Comparison of ENCODE assay signal across 13 cellular contexts in the genomic region with DNA sequence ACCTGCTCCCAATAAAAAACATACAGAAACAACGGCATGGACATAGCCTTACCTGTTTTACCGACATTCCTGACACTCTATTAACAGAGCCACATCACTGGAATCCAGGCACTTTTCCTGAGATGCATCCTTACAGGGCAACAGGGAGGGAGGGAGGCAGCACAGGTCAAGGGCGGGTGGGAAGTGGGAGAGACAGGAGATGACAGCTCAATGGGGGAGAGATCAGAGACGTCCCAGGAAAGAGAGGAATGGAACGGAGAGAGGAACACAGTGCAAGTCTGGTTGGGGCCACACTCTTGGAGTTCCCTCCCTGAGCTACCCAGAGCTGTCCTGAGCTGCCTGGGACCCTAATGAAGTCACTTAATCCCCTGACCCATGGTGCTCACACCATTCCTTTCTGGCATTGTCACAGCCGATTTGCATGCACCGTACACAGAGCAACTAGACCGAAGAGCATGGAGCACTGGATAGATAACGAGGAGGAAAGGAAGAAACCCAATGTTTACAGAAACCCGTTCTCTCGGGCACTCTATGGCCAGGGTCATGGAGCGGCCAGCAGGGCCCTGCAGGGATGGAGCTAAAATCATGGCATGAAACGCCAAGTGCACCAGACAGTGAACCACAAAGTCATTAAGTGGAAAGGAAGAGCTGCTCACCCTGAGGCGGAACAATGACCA.
DNase-seq lines count a peak whose midpoint lies in the region; TF ChIP-seq lines count a peak whose summit lies in the region.
"Had no signal": no experiment of that assay in that cellular context is flagged by ENCODE, and none has a peak within 500 bp of the region (broad histone marks: within the 10 kb centered on the region; RNA-seq: fewer than 3 reads in every experiment).

No MANE protein-coding gene starts in this region.

- H3K4me3 Mint-ChIP-seq in neural crest cell = no peak overlapping the region
- no peak overlapping the region for H3K4me3 Mint-ChIP-seq in activated naive CD8-positive, alpha-beta T cell treated with anti-CD3 and anti-CD28 coated beads for 36 hours
- H3K4me3 Mint-ChIP-seq: activated B cell treated with CpG ODN at 0.5 μM for 24 hours; CD4-positive, CD25-positive, alpha-beta regulatory T cell had no signal

- no peak overlapping the region for H3K4me3 ChIP-seq in BE2C (ENCODE audit: low read depth, low read length)
- H3K4me3 ChIP-seq: adrenal gland, SK-N-MC, skin epidermis had no signal

- no peaks in the 10 kb centered on the region for H3K9me3 Mint-ChIP-seq in neural crest cell
- H3K9me3 Mint-ChIP-seq in activated naive CD8-positive, alpha-beta T cell treated with anti-CD3 and anti-CD28 coated beads for 36 hours = no peaks in the 10 kb centered on the region
- H3K9me3 Mint-ChIP-seq: activated B cell treated with CpG ODN at 0.5 μM for 24 hours; CD4-positive, CD25-positive, alpha-beta regulatory T cell had no signal

- H3K9me3 ChIP-seq in BE2C = no peaks in the 10 kb centered on the region
- H3K9me3 ChIP-seq: adrenal gland had no signal

- H3K4me1 Mint-ChIP-seq in neural crest cell = peaks cover 39% of the 10 kb centered on the region
- peaks cover 6% of the 10 kb centered on the region for H3K4me1 Mint-ChIP-seq in activated naive CD8-positive, alpha-beta T cell treated with anti-CD3 and anti-CD28 coated beads for 36 hours
- H3K4me1 Mint-ChIP-seq: CD4-positive, CD25-positive, alpha-beta regulatory T cell had no signal

- no peaks in the 10 kb centered on the region for H3K4me1 ChIP-seq in BE2C
- H3K4me1 ChIP-seq: adrenal gland had no signal

- DNase-seq in DMS79 (lab: John Stamatoyannopoulos, UW) = peak; percentile 26
- peak; percentile 48 for DNase-seq in NCI-H146 treated with DMSO at 0.1 percent for 48 hours (lab: John Stamatoyannopoulos, UW; ENCODE audit: unreplicated experiment)
- peak; percentile 13 for DNase-seq in fibroblast of peridontal ligament (ENCODE audit: extremely low read depth)
- no peak for DNase-seq in neural crest cell (ENCODE audit: low read depth, low spot score)
- no peak for DNase-seq in activated naive CD8-positive, alpha-beta T cell treated with anti-CD3 and anti-CD28 coated beads for 36 hours
- no peak for DNase-seq in activated CD4-positive, alpha-beta T cell treated with anti-CD3 and anti-CD28 coated beads, Interleukin-2, amount 50 U/mL, for 1 hour
- DNase-seq in BE2C = no peak
- DNase-seq: activated B cell treated with CpG ODN at 0.5 μM for 24 hours, adrenal gland, NCI-H1105 had no signal

- H3K27me3 ChIP-seq in BE2C = no peaks in the 10 kb centered on the region
- H3K27me3 ChIP-seq: adrenal gland had no signal

- no peaks in the 10 kb centered on the region for H3K36me3 Mint-ChIP-seq in neural crest cell (ENCODE audit: low read depth)
- no peaks in the 10 kb centered on the region for H3K36me3 Mint-ChIP-seq in activated naive CD8-positive, alpha-beta T cell treated with anti-CD3 and anti-CD28 coated beads for 36 hours
- H3K36me3 Mint-ChIP-seq: CD4-positive, CD25-positive, alpha-beta regulatory T cell had no signal

- H3K36me3 ChIP-seq in BE2C = no peaks in the 10 kb centered on the region
- H3K36me3 ChIP-seq: adrenal gland had no signal

- no peaks in the 10 kb centered on the region for H3K27me3 Mint-ChIP-seq in neural crest cell (ENCODE audit: low read depth)
- peaks cover 4% of the 10 kb centered on the region for H3K27me3 Mint-ChIP-seq in activated naive CD8-positive, alpha-beta T cell treated with anti-CD3 and anti-CD28 coated beads for 36 hours
- H3K27me3 Mint-ChIP-seq: activated B cell treated with CpG ODN at 0.5 μM for 24 hours had no signal

- peak overlapping the region; percentile 9 for H3K27ac Mint-ChIP-seq in neural crest cell (ENCODE audit: unreplicated experiment)
- H3K27ac Mint-ChIP-seq in activated naive CD8-positive, alpha-beta T cell treated with anti-CD3 and anti-CD28 coated beads for 36 hours = no peak overlapping the region
- H3K27ac Mint-ChIP-seq: activated B cell treated with CpG ODN at 0.5 μM for 24 hours; CD4-positive, CD25-positive, alpha-beta regulatory T cell had no signal

- TF ChIP-seq CTCF in neural crest cell (conservative IDR thresholded peaks at IDR 0.05) (no peak), BE2C (IDR thresholded peaks at IDR 0.05; ENCODE audit: low read depth, low read length) (no peak)

Comparison
In these comparisons a context has a peak if more than half of its experiments do, and no peak if none do; other contexts are left out.
1. DNase-seq: peak in DMS79 (single experiment), NCI-H146 treated with DMSO at 0.1 percent for 48 hours (single experiment) and fibroblast of peridontal ligament (single experiment); none in neural crest cell (single experiment), activated naive CD8-positive, alpha-beta T cell treated with anti-CD3 and anti-CD28 coated beads for 36 hours (single experiment), activated CD4-positive, alpha-beta T cell treated with anti-CD3 and anti-CD28 coated beads, Interleukin-2, amount 50 U/mL, for 1 hour (single experiment) and BE2C (single experiment).